ENCODE assay signal across 10 cellular contexts in genomic region chr9:124764774-124765438, GRCh38. TPM values are rescaled to one million over a fixed set of nuclear protein-coding genes. Genes with fewer than 3 reads are reported as not detected.
DNase-seq lines count a peak whose midpoint lies in the region; ATAC-seq and TF ChIP-seq lines count a peak whose summit lies in the region.
"Had no signal": no experiment of that assay in that cellular context is flagged by ENCODE, and none has a peak within 500 bp of the region (broad histone marks: within the 10 kb centered on the region; RNA-seq: fewer than 3 reads in every experiment).

No MANE protein-coding gene starts in this region.

- H3K27me3 ChIP-seq in testis = no peaks in the 10 kb centered on the region

- TF ChIP-seq CTCF in testis (IDR thresholded peaks at IDR 0.05) = peak; percentile 20 to 27 (median 27)

- no peak overlapping the region for H3K4me3 ChIP-seq in testis
- H3K4me3 ChIP-seq: adrenal gland had no signal

- DNase-seq in NOMO-1 treated with DMSO at 0.1 percent for 48 hours (lab: John Stamatoyannopoulos, UW; ENCODE audit: unreplicated experiment) = peak; percentile 41
- no peak for DNase-seq in NOMO-1 treated with dmso at 0.1 percent for 144 hours (lab: John Stamatoyannopoulos, UW; ENCODE audit: unreplicated experiment)
- peak; percentile 7 for DNase-seq in NCI-H1694 (lab: John Stamatoyannopoulos, UW)
- DNase-seq in dermis blood vessel endothelial cell = peak; percentile 51
- no peak for DNase-seq in testis
- DNase-seq in iPS-NIHi11 (ENCODE audit: low spot score) = no peak
- DNase-seq: adrenal gland, NCI-H1930 had no signal

- H3K27ac ChIP-seq in testis = no peak overlapping the region
- H3K27ac ChIP-seq: adrenal gland had no signal

- no peak for TF ChIP-seq POLR2A in testis (IDR thresholded peaks at IDR 0.05)

- ATAC-seq in HG03565 (IDR thresholded peaks at IDR 0.05; ENCODE audit: unreplicated experiment) = no peak
- ATAC-seq in HG02610 (IDR thresholded peaks at IDR 0.05; ENCODE audit: unreplicated experiment) = no peak

- intact Hi-C loops in testis (cut with DNase I; ENCODE audit: low total_unique reads) = no loop called here

- peaks cover 19% of the 10 kb centered on the region for H3K4me1 ChIP-seq in testis

- WGBS in testis, 2 donors = 71 to 75% methylated on average over 6 of the region's 6 CpGs

- no peaks in the 10 kb centered on the region for H3K36me3 ChIP-seq in testis (ENCODE audit: low read depth, missing control alignments)
- H3K36me3 ChIP-seq: adrenal gland had no signal

- H3K9me3 ChIP-seq in testis = no peaks in the 10 kb centered on the region
- H3K9me3 ChIP-seq: adrenal gland had no signal

RNA-seq across cellular contexts. Expression of gene NR6A1, which starts 6.2 kb away (rescaled TPM):
- total RNA-seq in dermis blood vessel endothelial cell (2.9 TPM in 2 replicates), testis (100 to 1,000 TPM in 1 of 2 donors, 10 to 100 TPM in 1; 92.1 to 100 TPM)
- polyA plus RNA-seq in testis (ENCODE audit: insufficient read depth, low read depth, low replicate concordance) = 54.6 TPM

RNA-seq across cellular contexts. Expression of gene OLFML2A, which starts 12.0 kb away (rescaled TPM):
- 2.2 and 2.9 TPM in 2 replicates for total RNA-seq in dermis blood vessel endothelial cell
- total RNA-seq in testis = 1 to 10 TPM; 2.6 to 5.2 TPM
- 4.0 TPM for polyA plus RNA-seq in testis (ENCODE audit: insufficient read depth, low read depth, low replicate concordance)

Comparison
In these comparisons a context has a peak if more than half of its experiments do, and no peak if none do; other contexts are left out.
1. DNase-seq: peak in NOMO-1 treated with DMSO at 0.1 percent for 48 hours (single experiment), NCI-H1694 (single experiment) and dermis blood vessel endothelial cell (single experiment); none in NOMO-1 treated with dmso at 0.1 percent for 144 hours (single experiment), testis (single experiment) and iPS-NIHi11 (single experiment).
2. RNA of gene NR6A1, which starts 6.2 kb away (total RNA-seq): 92.1 to 100 TPM in testis; 2.9 TPM in dermis blood vessel endothelial cell; every median in the first group is over 10 times any median in the second.